8 cellular contexts compared by ENCODE assay signal in the genomic region with DNA sequence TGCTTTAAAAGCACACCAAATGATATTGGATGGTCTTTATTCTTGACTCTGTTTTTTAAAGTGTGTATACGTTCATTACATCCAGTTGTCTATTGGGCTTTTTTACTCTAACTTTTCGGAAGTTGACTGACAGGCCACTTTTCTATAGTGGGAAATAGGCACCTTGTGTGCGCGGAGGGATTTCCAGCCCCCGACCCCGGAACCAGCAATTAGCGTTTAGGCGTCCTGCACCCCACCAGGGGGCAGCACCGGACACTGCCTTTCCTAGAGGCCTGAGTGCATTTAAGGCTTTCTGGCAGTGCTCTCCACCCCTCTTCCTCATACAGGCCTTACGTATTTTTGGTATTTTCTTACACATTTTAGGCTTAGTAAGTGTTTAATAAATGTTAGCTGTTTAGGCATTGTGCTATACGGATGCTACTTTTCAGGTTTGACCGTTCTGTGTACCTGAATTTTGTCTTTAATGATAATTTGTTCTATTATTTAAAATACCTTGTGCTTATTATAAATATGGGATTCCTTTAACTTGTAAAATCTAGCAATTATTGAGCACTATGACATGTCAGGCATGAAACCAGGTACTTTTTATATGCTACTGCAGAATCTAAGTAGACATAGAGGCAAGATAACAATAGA.
DNase-seq lines count a peak whose midpoint lies in the region; ATAC-seq and TF ChIP-seq lines count a peak whose summit lies in the region.

No MANE protein-coding gene starts in this region.

- H2AFZ ChIP-seq in OCI-LY7 (ENCODE audit: low read length), result no peak overlapping the region

- H3K79me2 ChIP-seq in OCI-LY7 (ENCODE audit: insufficient read depth, low read depth, low read length), result no peaks in the 10 kb centered on the region

- no TSS peak for BruUV-seq in OCI-LY7 (replicated peaks; lab: Mats Ljungman, UMichigan)

- H3K9me3 ChIP-seq in OCI-LY7 (ENCODE audit: low read length), result no peaks in the 10 kb centered on the region

- peak; percentile 86 for TF ChIP-seq CTCF in OCI-LY7 (conservative IDR thresholded peaks at IDR 0.05; ENCODE audit: low read length)

- H3K9me2 ChIP-seq in OCI-LY7 (ENCODE audit: insufficient read depth, low read length), result no peaks in the 10 kb centered on the region

- no peaks in the 10 kb centered on the region for H3K36me3 ChIP-seq in OCI-LY7 (ENCODE audit: insufficient read depth, low read length)

- no peaks in the 10 kb centered on the region; the same call in 1 of the 2 replicates for H4K20me1 ChIP-seq in OCI-LY7 (ENCODE audit: insufficient read depth, low read length)

- no peaks in the 10 kb centered on the region for H3K4me1 ChIP-seq in OCI-LY7 (ENCODE audit: insufficient read depth, low read length, poor library complexity, severe bottlenecking)

- CTCF ChIA-PET in OCI-LY7 (lab: Charles Lee; ENCODE audit: unreplicated experiment), result no interaction called here

- no peak overlapping the region for H3K4me3 ChIP-seq in OCI-LY7 (ENCODE audit: low read depth, low read length, poor library complexity, severe bottlenecking)

- peak; percentile 30 for DNase-seq in AG08396 (ENCODE audit: low spot score)
- DNase-seq in OCI-LY7 (ENCODE audit: low spot score), result peak; percentile 35
- peak; percentile 23 to 47 for DNase-seq in activated T-helper 1 cell treated with anti-CD3 and anti-CD28 coated beads, Interleukin-2, amount 50 U/mL, for 16 hours (ENCODE audit: low read depth in 1 of 2, low spot score in 1 of 2)
- peak; percentile 63 for DNase-seq in Right ventricle myocardium superior
- DNase-seq in sciatic nerve (ENCODE audit: low spot score), result peak; percentile 73
- no peak for DNase-seq in NCI-H1105 (lab: John Stamatoyannopoulos, UW)

- H3K4me2 ChIP-seq in OCI-LY7 (ENCODE audit: low read length), result no peak overlapping the region

- H3K27ac ChIP-seq in OCI-LY7 (ENCODE audit: low read depth, low read length, poor library complexity, severe bottlenecking), result no peak overlapping the region

- intact Hi-C loops in OCI-LY7 (cut with micrococcal nuclease; ENCODE audit: unreplicated experiment) (no loop called here), Right ventricle myocardium superior (cut with DNase I) (loop anchor here (10.0 kb wide), 1 partner anchor 266 kb away; no protein-coding TSS in a partner anchor), sciatic nerve (cut with DNase I) (no loop called here)

- POLR2A ChIA-PET in OCI-LY7 (lab: Charles Lee), result no interaction called here

- peak; percentile 75 for ATAC-seq in GM18873 (IDR thresholded peaks at IDR 0.05; ENCODE audit: low FRiP score, unreplicated experiment)
- ATAC-seq in HG03108 (IDR thresholded peaks at IDR 0.05; ENCODE audit: unreplicated experiment), result peak; percentile 72
- peak; percentile 71 for ATAC-seq in Right ventricle myocardium superior (ENCODE audit: poor library complexity)
- ATAC-seq in sciatic nerve, result peak; percentile 32
